Comparison of ENCODE assay signal across 24 cellular contexts in the genomic region with DNA sequence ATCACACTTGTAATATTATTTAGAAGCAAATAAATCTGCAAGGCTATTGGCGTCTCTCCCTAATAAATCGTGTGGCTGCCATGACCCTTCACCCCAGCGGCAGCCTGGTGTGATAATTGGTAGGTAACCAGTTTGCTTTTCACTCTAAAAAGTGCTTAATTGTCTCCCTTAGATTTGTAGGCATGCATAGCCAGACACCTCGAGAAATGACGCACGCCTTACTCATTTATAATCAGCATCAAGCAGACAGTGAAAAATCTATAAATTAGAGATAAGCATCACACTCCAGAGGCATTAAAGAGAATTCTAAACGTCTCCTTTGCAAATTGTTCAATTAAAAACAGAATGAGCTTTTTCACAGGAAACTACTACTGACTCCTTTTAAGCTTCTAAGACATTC.
DNase-seq lines count a peak whose midpoint lies in the region; ATAC-seq and TF ChIP-seq lines count a peak whose summit lies in the region.
"Had no signal": no experiment of that assay in that cellular context is flagged by ENCODE, and none has a peak within 500 bp of the region (broad histone marks: within the 10 kb centered on the region; RNA-seq: fewer than 3 reads in every experiment).

No MANE protein-coding gene starts in this region.

- H3K36me3 ChIP-seq in A673 (ENCODE audit: insufficient read depth, low read length, poor library complexity, severe bottlenecking) = no peaks in the 10 kb centered on the region
- no peaks in the 10 kb centered on the region for H3K36me3 ChIP-seq in HEK293 (ENCODE audit: control insufficient read depth in 2 of 2, insufficient read depth in 1 of 2, low read length in 2 of 2)
- no peaks in the 10 kb centered on the region for H3K36me3 ChIP-seq in Panc1 (ENCODE audit: control insufficient read depth, insufficient read depth, low read length)
- H3K36me3 ChIP-seq: BLaER1 treated with 17β-estradiol and CSF1 and Interleukin-3, amounts not matched to agents 10 nM and 100 nM; brain microvascular endothelial cell; ovary; right atrium auricular region; spleen; thoracic aorta; uterus had no signal

- CTCF ChIA-PET in A673 (lab: Charles Lee) (interaction anchor here (0.6 kb wide), 1 partner anchor 52 kb away, joined by 6 read pairs; no protein-coding TSS in a partner anchor), HEK293 (lab: Yijun Ruan, JAX) (interaction anchor here (0.9 to 1.0 kb wide), 3 partner anchors 35 to 705 kb away, joined by 3 to 6 read pairs (median 3); no protein-coding TSS in a partner anchor), Panc1 (lab: Charles Lee) (interaction anchor here (0.5 kb wide), 1 partner anchor 335 kb away, joined by 8 read pairs; no protein-coding TSS in a partner anchor)

- H3K27ac ChIP-seq in A673 (ENCODE audit: low read depth, low read length, poor library complexity, severe bottlenecking) (no peak overlapping the region), HEK293 (ENCODE audit: extremely low read depth, low read depth, low read length) (no peak overlapping the region), Panc1 (ENCODE audit: low read length) (no peak overlapping the region)
- H3K27ac ChIP-seq: BLaER1 treated with 17β-estradiol and CSF1 and Interleukin-3, amounts not matched to agents 10 nM and 100 nM; brain microvascular endothelial cell; ovary; right atrium auricular region; spleen; thoracic aorta; uterus had no signal

- POLR2A ChIA-PET in A673 (lab: Charles Lee; ENCODE audit: low non-redundant PET) (no interaction called here), HEK293 (lab: Yijun Ruan, JAX) (interaction anchor here (0.7 kb wide), 1 partner anchor 111 kb away, joined by 3 read pairs; no protein-coding TSS in a partner anchor), Panc1 (lab: Charles Lee) (no interaction called here)

- peak; percentile 63 for DNase-seq in A673 (ENCODE audit: low spot score)
- no peak for DNase-seq in Panc1 (ENCODE audit: low read depth, low spot score)
- peak; percentile 25 for DNase-seq in glomerular visceral epithelial cell (ENCODE audit: extremely low spot score)
- DNase-seq in GM03348 (ENCODE audit: low spot score) = no peak
- DNase-seq in NCI-H1930 (lab: John Stamatoyannopoulos, UW) = no peak
- DNase-seq in stimulated activated naive CD8-positive, alpha-beta T cell treated with anti-CD3 and anti-CD28 coated beads, Interleukin-15, Interleukin-2, amounts not matched to agents 100 U/mL and 50 U/mL, for 24 hours = no peak
- DNase-seq in D341Med (ENCODE audit: low spot score) = no peak
- DNase-seq: activated CD8-positive, alpha-beta T cell treated with anti-CD3 and anti-CD28 coated beads for 36 hours; activated gamma-delta T cell treated with Interleukin-2 at 50 U/mL for 16 hours; effector CD8-positive, alpha-beta T cell; KG1; NCI-H187 treated with DMSO at 0.1 percent for 48 hours; ovary; SIG-M5; spleen; stimulated activated CD4-positive, alpha-beta T cell treated with anti-CD3 and anti-CD28 coated beads, Interleukin-4, amount 100 ng/mL, for 1 hour; stimulated activated naive CD4-positive, alpha-beta T cell treated with Interleukin-2 at 50 U/mL for 16 hours; uterus had no signal

- no TSS peak for BruUV-seq in A673 (replicated peaks; lab: Mats Ljungman, UMichigan)
- no TSS peak for BruUV-seq in Panc1 (replicated peaks; lab: Mats Ljungman, UMichigan)

- H3K4me1 ChIP-seq in A673 (ENCODE audit: insufficient read depth, low read length, poor library complexity, severe bottlenecking) = peaks cover 11% of the 10 kb centered on the region
- no peaks in the 10 kb centered on the region for H3K4me1 ChIP-seq in HEK293 (ENCODE audit: control insufficient read depth, insufficient read depth, low read length)
- H3K4me1 ChIP-seq in Panc1 (ENCODE audit: control insufficient read depth, insufficient read depth, low read length) = peaks cover 2% of the 10 kb centered on the region; the same call in 1 of the 2 replicates
- H3K4me1 ChIP-seq: right atrium auricular region, uterus had no signal

- H3K4me3 ChIP-seq in A673 (ENCODE audit: low read depth, low read length, poor library complexity, severe bottlenecking) (no peak overlapping the region), HEK293 (ENCODE audit: low read depth, low read length) (no peak overlapping the region), Panc1 (ENCODE audit: low read depth in 2 of 2, low read length in 2 of 2) (no peak overlapping the region)
- H3K4me3 ChIP-seq: BLaER1 treated with 17β-estradiol and CSF1 and Interleukin-3, amounts not matched to agents 10 nM and 100 nM; ovary; right atrium auricular region; spleen; thoracic aorta; uterus had no signal

- no peaks in the 10 kb centered on the region for H3K9me3 ChIP-seq in A673 (ENCODE audit: low read depth, low read length, poor library complexity, severe bottlenecking)
- H3K9me3 ChIP-seq in HEK293 (ENCODE audit: control insufficient read depth, insufficient read depth, low read depth, low read length) = no peaks in the 10 kb centered on the region
- H3K9me3 ChIP-seq in Panc1 (ENCODE audit: control insufficient read depth, insufficient read depth, low read depth, low read length) = no peaks in the 10 kb centered on the region
- H3K9me3 ChIP-seq: BLaER1 treated with 17β-estradiol and CSF1 and Interleukin-3, amounts not matched to agents 10 nM and 100 nM; ovary; right atrium auricular region; spleen; thoracic aorta; uterus had no signal

- in situ Hi-C loops in Panc1 (cut with HindIII; ENCODE audit: low pct_unique_long_range_greater_than_20kb, low sequenced_read_pairs) = no loop called here

- peak; percentile 40 for ATAC-seq in Panc1
- ATAC-seq in stimulated activated naive CD8-positive, alpha-beta T cell treated with anti-CD3 and anti-CD28 coated beads, Interleukin-15, Interleukin-2, amounts not matched to agents 100 U/mL and 50 U/mL, for 24 hours = no peak
- ATAC-seq: activated CD8-positive, alpha-beta T cell treated with anti-CD3 and anti-CD28 coated beads for 36 hours; natural killer cell treated with Interleukin-12 subunit alpha and Interleukin-12 subunit beta and Interleukin-15 and Interleukin-18, amount 100 ng/mL, for 72 hours had no signal

- no peak for TF ChIP-seq CTCF in A673 (conservative IDR thresholded peaks at IDR 0.05; ENCODE audit: low read depth, low read length)
- no peak for TF ChIP-seq CTCF in HEK293 (tag by site-specific recombination; IDR thresholded peaks at IDR 0.05)
- TF ChIP-seq CTCF in Panc1 (IDR thresholded peaks at IDR 0.05) = no peak

- H3K27me3 ChIP-seq in A673 (replicated peaks; ENCODE audit: insufficient read depth, low read depth, low read length, poor library complexity) = no peaks in the 10 kb centered on the region
- H3K27me3 ChIP-seq in Panc1 (ENCODE audit: control insufficient read depth, insufficient read depth, low read length) = 0 out of 2 replicates have a peak, but pooled peaks cover 2% of the 10 kb centered on the region
- H3K27me3 ChIP-seq: BLaER1 treated with 17β-estradiol and CSF1 and Interleukin-3, amounts not matched to agents 10 nM and 100 nM; brain microvascular endothelial cell; ovary; right atrium auricular region; spleen; uterus had no signal

- intact Hi-C loops in A673 (cut with micrococcal nuclease; ENCODE audit: unreplicated experiment) (loop anchor here (5.0 kb wide), 2 partner anchors 110 to 150 kb away; partner anchors contain the start of genes RAMACL and RPS6KA2), Panc1 (cut with micrococcal nuclease; ENCODE audit: unreplicated experiment) (no loop called here)

TF ChIP-seq in HEK293, 187 proteins besides CTCF, POLR2A, EP300 and RAD21:
- TF ChIP-seq SP7 (tag by site-specific recombination; IDR thresholded peaks at IDR 0.05) (peak; percentile 76), ZSCAN30 (tag by site-specific recombination; IDR thresholded peaks at IDR 0.05) (no peak)

Comparison
In these comparisons a context has a peak if more than half of its experiments do, and no peak if none do; other contexts are left out.
1. DNase-seq: peak in A673 (single experiment) and glomerular visceral epithelial cell (single experiment); none in Panc1 (single experiment), GM03348 (single experiment), NCI-H1930 (0 of 2), stimulated activated naive CD8-positive, alpha-beta T cell treated with anti-CD3 and anti-CD28 coated beads, Interleukin-15, Interleukin-2, amounts not matched to agents 100 U/mL and 50 U/mL, for 24 hours (single experiment) and D341Med (single experiment).